In genomic region chr22:41237036-41237706, GRCh38 we compare ENCODE assay signal across 9 cellular contexts. TPM values are rescaled to one million over a fixed set of nuclear protein-coding genes. Genes with fewer than 3 reads are reported as not detected.
A peak's percentile ranks its signal among the peaks of the same experiment; 100 is the strongest.
DNase-seq lines count a peak whose midpoint lies in the region; ATAC-seq and TF ChIP-seq lines count a peak whose summit lies in the region.
"Had no signal": no experiment of that assay in that cellular context is flagged by ENCODE, and none has a peak within 500 bp of the region (broad histone marks: within the 10 kb centered on the region; RNA-seq: fewer than 3 reads in every experiment).

No MANE protein-coding gene starts in this region.

- peak overlapping the region; percentile 62 for H3K4me3 ChIP-seq in adipocyte (ENCODE audit: low read length)
- H3K4me3 ChIP-seq in liver (ENCODE audit: low read depth in 1 of 3, low read length in 3 of 3): peak overlapping the region in 2 of 3 donors; percentile 12 to 62
- H3K4me3 ChIP-seq in thymus (ENCODE audit: low read length): peak overlapping the region; percentile 59

- no peaks in the 10 kb centered on the region for H3K9me3 ChIP-seq in adipocyte (ENCODE audit: control insufficient read depth, low read length)
- no peaks in the 10 kb centered on the region for H3K9me3 ChIP-seq in liver (ENCODE audit: control insufficient read depth in 4 of 4, low read length in 3 of 4)
- H3K9me3 ChIP-seq in thymus (ENCODE audit: control insufficient read depth): no peaks in the 10 kb centered on the region

- no peak for ATAC-seq in activated CD8-positive, alpha-beta memory T cell treated with anti-CD3 and anti-CD28 coated beads, Interleukin-2, amount 10 ng/mL, durations not matched to agents 7 days and 5 days

- 52% methylated on average over 33 of the region's 33 CpGs for WGBS in liver
- WGBS in thymus: 44% methylated on average over 33 of the region's 33 CpGs

- H3K4me1 Mint-ChIP-seq in activated CD8-positive, alpha-beta memory T cell treated with anti-CD3 and anti-CD28 coated beads, Interleukin-2, amount 10 ng/mL, durations not matched to agents 7 days and 5 days: peaks cover 8% of the 10 kb centered on the region

- H3K27me3 Mint-ChIP-seq in activated CD8-positive, alpha-beta memory T cell treated with anti-CD3 and anti-CD28 coated beads, Interleukin-2, amount 10 ng/mL, durations not matched to agents 7 days and 5 days: peaks cover 3% of the 10 kb centered on the region

- no peak for TF ChIP-seq CTCF in liver (IDR thresholded peaks at IDR 0.05; ENCODE audit: low read depth, low read length, missing input control)

- peak overlapping the region; percentile 58 for H3K9ac ChIP-seq in adipocyte (ENCODE audit: low read length)
- peak overlapping the region in 1 of 2 donors; percentile 37 for H3K9ac ChIP-seq in liver (ENCODE audit: low read depth in 1 of 2, low read length in 2 of 2)

- no peaks in the 10 kb centered on the region for H3K36me3 Mint-ChIP-seq in activated CD8-positive, alpha-beta memory T cell treated with anti-CD3 and anti-CD28 coated beads, Interleukin-2, amount 10 ng/mL, durations not matched to agents 7 days and 5 days

- H3K9me3 Mint-ChIP-seq in activated CD8-positive, alpha-beta memory T cell treated with anti-CD3 and anti-CD28 coated beads, Interleukin-2, amount 10 ng/mL, durations not matched to agents 7 days and 5 days (ENCODE audit: low read depth): no peaks in the 10 kb centered on the region

- TF ChIP-seq RAD21 in liver (IDR thresholded peaks at IDR 0.05): no peak

- H3K4me1 ChIP-seq in adipocyte (ENCODE audit: control insufficient read depth, insufficient read depth, low read length): peaks cover 3% of the 10 kb centered on the region
- peaks cover 10 to 34% (median 23%) of the 10 kb centered on the region in 4 donors for H3K4me1 ChIP-seq in liver (ENCODE audit: control insufficient read depth in 4 of 4, insufficient read depth in 4 of 4, low read length in 3 of 4)
- H3K4me1 ChIP-seq in thymus (ENCODE audit: control insufficient read depth, insufficient read depth, low read length): peaks cover 5% of the 10 kb centered on the region

- H3K27ac Mint-ChIP-seq in activated CD8-positive, alpha-beta memory T cell treated with anti-CD3 and anti-CD28 coated beads, Interleukin-2, amount 10 ng/mL, durations not matched to agents 7 days and 5 days: no peak overlapping the region

- H3K27me3 ChIP-seq in adipocyte (replicated peaks; ENCODE audit: control insufficient read depth, insufficient read depth, low read length): peaks cover 9% of the 10 kb centered on the region
- no peaks in the 10 kb centered on the region for H3K27me3 ChIP-seq in liver (ENCODE audit: control insufficient read depth in 4 of 4, insufficient read depth in 4 of 4, low read length in 3 of 4)
- H3K27me3 ChIP-seq in thymus (ENCODE audit: control insufficient read depth, insufficient read depth): no peaks in the 10 kb centered on the region

- peak overlapping the region; percentile 59 for H3K4me3 Mint-ChIP-seq in activated CD8-positive, alpha-beta memory T cell treated with anti-CD3 and anti-CD28 coated beads, Interleukin-2, amount 10 ng/mL, durations not matched to agents 7 days and 5 days

- H3K27ac ChIP-seq in liver (ENCODE audit: low read depth in 1 of 2, low read length in 2 of 2) (no peak overlapping the region), thymus (ENCODE audit: low read depth) (no peak overlapping the region)
- H3K27ac ChIP-seq: C4-2B had no signal

- no peaks in the 10 kb centered on the region for H3K36me3 ChIP-seq in adipocyte (ENCODE audit: control insufficient read depth, insufficient read depth, low read length, severe bottlenecking)
- H3K36me3 ChIP-seq in liver (ENCODE audit: control insufficient read depth in 4 of 4, insufficient read depth in 3 of 4, low read depth in 1 of 4, low read length in 3 of 4): no peaks in the 10 kb centered on the region
- no peaks in the 10 kb centered on the region for H3K36me3 ChIP-seq in thymus (ENCODE audit: control insufficient read depth, insufficient read depth)

- in situ Hi-C loops in G401 (cut with HindIII; ENCODE audit: low sequenced_read_pairs): no loop called here

- DNase-seq in activated CD8-positive, alpha-beta memory T cell treated with anti-CD3 and anti-CD28 coated beads, Interleukin-2, amount 10 ng/mL, durations not matched to agents 7 days and 5 days: no peak
- DNase-seq in activated CD8-positive, alpha-beta memory T cell treated with anti-CD3 and anti-CD28 coated beads, Interleukin-2, amount 50 U/mL, for 48 hours: no peak
- no peak for DNase-seq in adipocyte (ENCODE audit: low read depth)
- DNase-seq in SKM-1 (lab: John Stamatoyannopoulos, UW; ENCODE audit: unreplicated experiment): no peak
- DNase-seq in G401 (ENCODE audit: low spot score): no peak
- DNase-seq in SKM-1 treated with dmso at 0.1 percent for 144 hours (lab: John Stamatoyannopoulos, UW; ENCODE audit: unreplicated experiment): no peak

- CTCF ChIA-PET in activated CD8-positive, alpha-beta memory T cell treated with anti-CD3 and anti-CD28 coated beads, Interleukin-2, amount 10 ng/mL, durations not matched to agents 7 days and 5 days (lab: Charles Lee): interaction anchor here (0.6 to 7.1 kb wide), 66 partner anchors 8 to 800 kb away, joined by 3 to 137 read pairs (median 4); partner anchors contain the start of genes RANGAP1, RBX1, ST13 and XPNPEP3

TF ChIP-seq in liver, 16 proteins besides CTCF, POLR2A, EP300 and RAD21:
- TF ChIP-seq ZBTB33 (IDR thresholded peaks at IDR 0.05): no peak
- no peak for TF ChIP-seq HNF4A (conservative IDR thresholded peaks at IDR 0.05)
- no peak for TF ChIP-seq RXRA (IDR thresholded peaks at IDR 0.05)
- TF ChIP-seq JUND (IDR thresholded peaks at IDR 0.05): no peak
- TF ChIP-seq REST (IDR thresholded peaks at IDR 0.05): no peak

RNA-seq across cellular contexts. Expression of gene CHADL, which starts 3.6 kb away (rescaled TPM):
- under 1 TPM; 0.12 to 0.38 TPM for total RNA-seq in activated CD8-positive, alpha-beta memory T cell treated with anti-CD3 and anti-CD28 coated beads, Interleukin-2, amount 10 ng/mL, durations not matched to agents 7 days and 5 days
- total RNA-seq in liver: 1 to 10 TPM in 1 of 2 donors, under 1 TPM in 1; 0.51 to 1.0 TPM
- polyA plus RNA-seq in liver: under 1 TPM; 0.55 to 0.68 TPM
- 3.4 TPM for polyA plus RNA-seq in thymus
- total RNA-seq in G401 (2014; rRNA removed; shearing (Covaris generic)): 0.75 and 4.3 TPM in 2 replicates

RNA-seq across cellular contexts. Expression of gene L3MBTL2, which starts 32.1 kb away (rescaled TPM):
- 10 to 100 TPM; 36.6 to 43.4 TPM for total RNA-seq in activated CD8-positive, alpha-beta memory T cell treated with anti-CD3 and anti-CD28 coated beads, Interleukin-2, amount 10 ng/mL, durations not matched to agents 7 days and 5 days
- total RNA-seq in liver: 10 to 100 TPM; 11.9 to 17.4 TPM
- polyA plus RNA-seq in liver (10 to 100 TPM in 1 of 2 donors, 1 to 10 TPM in 1; 8.7 to 12.7 TPM), thymus (16.0 TPM)
- total RNA-seq in G401 (2014; rRNA removed; shearing (Covaris generic)): 43.8 and 53.1 TPM in 2 replicates

RNA-seq across cellular contexts. Expression of gene RANGAP1, which starts 48.8 kb away (rescaled TPM):
- total RNA-seq in activated CD8-positive, alpha-beta memory T cell treated with anti-CD3 and anti-CD28 coated beads, Interleukin-2, amount 10 ng/mL, durations not matched to agents 7 days and 5 days: 100 to 1,000 TPM; 145 to 155 TPM
- total RNA-seq in liver: 10 to 100 TPM; 29.4 to 40.3 TPM
- polyA plus RNA-seq in liver (10 to 100 TPM; 12.0 to 37.2 TPM), thymus (63.6 TPM)
- total RNA-seq in G401 (2014; rRNA removed; shearing (Covaris generic)): 235 and 240 TPM in 2 replicates
